In the genomic region with DNA sequence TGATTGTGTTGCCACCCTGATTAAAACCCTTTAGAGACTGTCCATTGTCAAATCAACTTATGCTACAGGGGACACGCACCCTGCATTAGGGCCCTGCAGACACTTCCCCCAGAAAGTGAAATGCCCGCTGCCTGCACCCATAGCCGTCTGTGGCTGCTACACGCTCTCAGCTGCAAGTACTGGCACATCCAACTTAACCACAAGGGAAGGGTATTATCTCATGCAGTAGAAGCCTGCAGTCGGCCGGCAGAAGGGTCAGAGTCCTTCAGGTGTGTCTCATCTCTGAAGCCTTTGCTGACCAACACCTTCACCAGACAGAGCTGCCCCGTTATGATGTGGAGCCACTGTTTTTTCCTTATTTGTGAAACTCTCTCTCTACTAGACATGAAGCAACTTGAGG, we compare ENCODE assay signal across 17 cellular contexts. TPM values are rescaled to one million over a fixed set of nuclear protein-coding genes. Genes with fewer than 3 reads are reported as not detected.
DNase-seq lines count a peak whose midpoint lies in the region; ATAC-seq and TF ChIP-seq lines count a peak whose summit lies in the region.
"Had no signal": no experiment of that assay in that cellular context is flagged by ENCODE, and none has a peak within 500 bp of the region (broad histone marks: within the 10 kb centered on the region; RNA-seq: fewer than 3 reads in every experiment).

No MANE protein-coding gene starts in this region.

- H3K27ac ChIP-seq in RWPE1: peak overlapping the region; percentile 73
- no peak overlapping the region for H3K27ac ChIP-seq in upper lobe of right lung
- H3K27ac ChIP-seq: dorsolateral prefrontal cortex, spleen had no signal

- H3K9me3 Mint-ChIP-seq in stimulated activated naive CD8-positive, alpha-beta T cell treated with anti-CD3 and anti-CD28 coated beads, Interleukin-15, Interleukin-2, amounts not matched to agents 100 ng/mL and 50 ng/mL, for 24 hours: no peaks in the 10 kb centered on the region
- H3K9me3 Mint-ChIP-seq: T-helper 2 cell treated with Interferon-gamma antibody and Interleukin-4, amounts not matched to agents 5 μg/mL and 100 μg/mL, for 36 hours had no signal

- CTCF ChIA-PET in RWPE1 (lab: Yijun Ruan, JAX): no interaction called here

- no peaks in the 10 kb centered on the region for H3K4me1 ChIP-seq in upper lobe of right lung
- H3K4me1 ChIP-seq: spleen had no signal

- peaks cover 8% of the 10 kb centered on the region for H3K4me1 Mint-ChIP-seq in stimulated activated naive CD8-positive, alpha-beta T cell treated with anti-CD3 and anti-CD28 coated beads, Interleukin-15, Interleukin-2, amounts not matched to agents 100 ng/mL and 50 ng/mL, for 24 hours (ENCODE audit: low read depth)
- H3K4me1 Mint-ChIP-seq: brain had no signal

- no peaks in the 10 kb centered on the region for H3K27me3 Mint-ChIP-seq in stimulated activated naive CD8-positive, alpha-beta T cell treated with anti-CD3 and anti-CD28 coated beads, Interleukin-15, Interleukin-2, amounts not matched to agents 100 ng/mL and 50 ng/mL, for 24 hours
- H3K27me3 Mint-ChIP-seq: brain had no signal

- H3K36me3 Mint-ChIP-seq in stimulated activated naive CD8-positive, alpha-beta T cell treated with anti-CD3 and anti-CD28 coated beads, Interleukin-15, Interleukin-2, amounts not matched to agents 100 ng/mL and 50 ng/mL, for 24 hours (ENCODE audit: low read depth): peaks cover 13% of the 10 kb centered on the region

- intact Hi-C loops in upper lobe of right lung (cut with DNase I): no loop called here

- no peak for ATAC-seq in stimulated activated naive CD8-positive, alpha-beta T cell treated with anti-CD3 and anti-CD28 coated beads, Interleukin-15, Interleukin-2, amounts not matched to agents 100 U/mL and 50 U/mL, for 24 hours
- ATAC-seq in upper lobe of right lung: peak; percentile 42
- ATAC-seq: activated CD4-positive, CD25-positive, alpha-beta regulatory T cell treated with anti-CD3 and anti-CD28 coated beads, Interleukin-2, amount 50 U/mL, for 24 hours; Right ventricle myocardium inferior had no signal

- no peaks in the 10 kb centered on the region for H3K36me3 ChIP-seq in upper lobe of right lung

- peak overlapping the region; percentile 5 for H3K27ac Mint-ChIP-seq in stimulated activated naive CD8-positive, alpha-beta T cell treated with anti-CD3 and anti-CD28 coated beads, Interleukin-15, Interleukin-2, amounts not matched to agents 100 ng/mL and 50 ng/mL, for 24 hours
- H3K27ac Mint-ChIP-seq: brain; T-helper 2 cell treated with Interferon-gamma antibody and Interleukin-4, amounts not matched to agents 5 μg/mL and 100 μg/mL, for 36 hours had no signal

- TF ChIP-seq CTCF in RWPE1 (conservative IDR thresholded peaks at IDR 0.05; ENCODE audit: low read depth) (no peak), upper lobe of right lung (IDR thresholded peaks at IDR 0.05) (no peak)

- POLR2A ChIA-PET in RWPE1 (lab: Yijun Ruan, JAX; ENCODE audit: low non-redundant PET): no interaction called here

- no peak overlapping the region for H3K4me3 Mint-ChIP-seq in stimulated activated naive CD8-positive, alpha-beta T cell treated with anti-CD3 and anti-CD28 coated beads, Interleukin-15, Interleukin-2, amounts not matched to agents 100 ng/mL and 50 ng/mL, for 24 hours
- H3K4me3 Mint-ChIP-seq: brain; T-helper 2 cell treated with Interferon-gamma antibody and Interleukin-4, amounts not matched to agents 5 μg/mL and 100 μg/mL, for 36 hours had no signal

- no peaks in the 10 kb centered on the region for H3K9me3 ChIP-seq in upper lobe of right lung

- no peak overlapping the region for H3K4me3 ChIP-seq in upper lobe of right lung
- H3K4me3 ChIP-seq: dorsolateral prefrontal cortex, spleen had no signal

- DNase-seq in stimulated activated naive CD8-positive, alpha-beta T cell treated with anti-CD3 and anti-CD28 coated beads, Interleukin-15, Interleukin-2, amounts not matched to agents 100 U/mL and 50 U/mL, for 24 hours: no peak
- DNase-seq in RWPE1 (ENCODE audit: low spot score) (peak; percentile 46), kidney tubule cell (ENCODE audit: low spot score) (peak; percentile 63), upper lobe of right lung (no peak), DMS114 treated with DMSO at 0.1 percent for 48 hours (lab: John Stamatoyannopoulos, UW; ENCODE audit: unreplicated experiment) (no peak)
- DNase-seq in activated CD8-positive, alpha-beta memory T cell treated with anti-CD3 and anti-CD28 coated beads, Interleukin-2, amount 50 U/mL, for 48 hours: no peak
- DNase-seq in stimulated activated CD4-positive, alpha-beta T cell treated with anti-CD3 and anti-CD28 coated beads, Interleukin-15, amount 100 ng/mL, for 24 hours: no peak
- DNase-seq: activated naive CD4-positive, alpha-beta T cell; dorsolateral prefrontal cortex; GOT3; NCI-H748 treated with DMSO at 0.1 percent for 48 hours; spleen had no signal

- H3K27me3 ChIP-seq in upper lobe of right lung: no peaks in the 10 kb centered on the region
- H3K27me3 ChIP-seq: dorsolateral prefrontal cortex, spleen had no signal

RNA-seq across cellular contexts. Expression of gene CFAP251, which starts 20.8 kb away (rescaled TPM):
- total RNA-seq in upper lobe of right lung: 2.5 TPM

RNA-seq across cellular contexts. Expression of gene PSMD9, which starts 50.6 kb away (rescaled TPM):
- total RNA-seq in upper lobe of right lung: 43.4 TPM

Comparison
In these comparisons a context has a peak if more than half of its experiments do, and no peak if none do; other contexts are left out.
1. DNase-seq: peak in RWPE1 (single experiment) and kidney tubule cell (single experiment); none in stimulated activated naive CD8-positive, alpha-beta T cell treated with anti-CD3 and anti-CD28 coated beads, Interleukin-15, Interleukin-2, amounts not matched to agents 100 U/mL and 50 U/mL, for 24 hours (single experiment), upper lobe of right lung (single experiment), activated CD8-positive, alpha-beta memory T cell treated with anti-CD3 and anti-CD28 coated beads, Interleukin-2, amount 50 U/mL, for 48 hours (single experiment), DMS114 treated with DMSO at 0.1 percent for 48 hours (single experiment) and stimulated activated CD4-positive, alpha-beta T cell treated with anti-CD3 and anti-CD28 coated beads, Interleukin-15, amount 100 ng/mL, for 24 hours (single experiment).